Comparison of ENCODE assay signal across 23 cellular contexts in the genomic region with DNA sequence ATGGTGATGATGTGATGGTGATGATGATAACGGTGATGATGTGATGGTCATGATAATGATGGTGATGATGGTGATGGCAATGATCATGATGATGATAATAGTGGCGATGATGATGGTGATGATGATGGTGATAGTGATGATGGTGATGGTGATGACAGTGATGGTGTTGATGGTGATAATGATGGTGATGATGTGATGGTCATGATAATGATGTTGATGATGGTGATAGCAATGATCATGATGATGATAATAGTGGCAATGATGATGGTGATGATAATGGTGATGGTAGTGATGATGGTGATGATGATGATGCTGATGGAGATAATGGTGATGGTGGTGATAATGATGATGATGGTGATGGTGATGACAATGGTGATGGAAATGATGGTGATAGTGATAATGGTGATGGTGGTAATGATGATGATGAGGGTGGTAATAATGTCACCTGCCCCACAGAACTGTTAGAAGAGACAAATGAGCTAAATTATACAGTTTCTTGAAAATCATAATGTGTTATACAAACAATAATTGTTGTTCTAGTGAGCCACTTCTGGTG.
DNase-seq lines count a peak whose midpoint lies in the region; ATAC-seq, FAIRE-seq and TF ChIP-seq lines count a peak whose summit lies in the region.
"Had no signal": no experiment of that assay in that cellular context is flagged by ENCODE, and none has a peak within 500 bp of the region (broad histone marks: within the 10 kb centered on the region; RNA-seq: fewer than 3 reads in every experiment).

No MANE protein-coding gene starts in this region.

- H2BK5ac ChIP-seq in H1 (ENCODE audit: low read depth, low read length) = no peak overlapping the region

- ATAC-seq in HepG2 (no peak), right lobe of liver (no peak), GM21528 (IDR thresholded peaks at IDR 0.05; ENCODE audit: low FRiP score, unreplicated experiment) (no peak), upper lobe of right lung (no peak)

- H3K9ac ChIP-seq in HepG2 (ENCODE audit: insufficient read depth, low read depth, low read length) (no peak overlapping the region), H1 (replicated peaks in 1 of 4; ENCODE audit: extremely low read depth in 1 of 4, low read depth in 3 of 4, low read length in 3 of 4) (no peak overlapping the region)
- H3K9ac ChIP-seq: BLaER1 treated with 17β-estradiol and CSF1 and Interleukin-3, amounts not matched to agents 10 nM and 100 nM; GM23248 had no signal

- no peak overlapping the region for H4K8ac ChIP-seq in H1 (ENCODE audit: extremely low read depth, insufficient read depth, low read length)

- H3K27me3 ChIP-seq in HepG2 (ENCODE audit: control insufficient read depth in 1 of 2, insufficient read depth in 2 of 2, low read length in 2 of 2) (peaks cover 0 to 6% of the 10 kb centered on the region in 2 experiments; a peak in 2 of 5 replicates), right lobe of liver (no peaks in the 10 kb centered on the region), H1 (replicated peaks in 1 of 4; ENCODE audit: control insufficient read depth in 3 of 4, extremely low read depth in 1 of 4, insufficient read depth in 3 of 4, low read length in 3 of 4) (no peaks in the 10 kb centered on the region), upper lobe of right lung (no peaks in the 10 kb centered on the region)
- H3K27me3 ChIP-seq: BE2C; BLaER1 treated with 17β-estradiol and CSF1 and Interleukin-3, amounts not matched to agents 10 nM and 100 nM had no signal

- H2BK120ac ChIP-seq in H1 (replicated peaks; ENCODE audit: low read depth, low read length) = no peak overlapping the region

- peak overlapping the region; percentile 65; the same call in 1 of the 2 replicates for H2BK12ac ChIP-seq in H1 (ENCODE audit: low read depth, low read length)

- H3K18ac ChIP-seq in H1 (ENCODE audit: extremely low read depth, low read length) = no peak overlapping the region

- no peaks in the 10 kb centered on the region for H3K79me1 ChIP-seq in H1 (ENCODE audit: low read depth, low read length)

- intact Hi-C loops in HepG2 (cut with micrococcal nuclease; ENCODE audit: unreplicated experiment) (no loop called here), right lobe of liver (cut with DNase I) (no loop called here), upper lobe of right lung (cut with DNase I) (no loop called here)

- BruUV-seq in HepG2 (replicated peaks; lab: Mats Ljungman, UMichigan) = no TSS peak

- H2BK20ac ChIP-seq in H1 (ENCODE audit: low read length) = no peak overlapping the region

- H3K27ac ChIP-seq in HepG2 (ENCODE audit: extremely low read length, insufficient read depth, low read length) (no peak overlapping the region), right lobe of liver (no peak overlapping the region), H1 (ENCODE audit: low read depth, low read length) (no peak overlapping the region), upper lobe of right lung (no peak overlapping the region)
- H3K27ac ChIP-seq: 22Rv1; BLaER1 treated with 17β-estradiol and CSF1 and Interleukin-3, amounts not matched to agents 10 nM and 100 nM; GM23248 had no signal

- H3K4me3 ChIP-seq in HepG2 (replicated peaks in 1 of 3; ENCODE audit: insufficient read depth in 1 of 3, low read depth in 2 of 3, low read length in 3 of 3) (no peak overlapping the region), right lobe of liver (no peak overlapping the region), H1 (ENCODE audit: extremely low read depth in 1 of 4, insufficient read depth in 2 of 4, low read depth in 3 of 4, low read length in 4 of 4) (no peak overlapping the region), upper lobe of right lung (no peak overlapping the region)
- H3K4me3 ChIP-seq: BLaER1 treated with 17β-estradiol and CSF1 and Interleukin-3, amounts not matched to agents 10 nM and 100 nM; GM23248; HAP-1 had no signal

- peaks cover 9% of the 10 kb centered on the region; the same call in 1 of the 2 replicates for H3K23me2 ChIP-seq in H1 (ENCODE audit: low read depth, low read length)

- no peak overlapping the region for H3K4me2 ChIP-seq in HepG2 (ENCODE audit: low read depth, low read length)
- H3K4me2 ChIP-seq in H1 (ENCODE audit: insufficient read depth in 1 of 2, low read depth in 2 of 2, low read length in 2 of 2) = no peak overlapping the region
- H3K4me2 ChIP-seq: BLaER1 treated with 17β-estradiol and CSF1 and Interleukin-3, amounts not matched to agents 10 nM and 100 nM had no signal

- H3K9me3 ChIP-seq in HepG2 (ENCODE audit: low read length) (no peaks in the 10 kb centered on the region), right lobe of liver (no peaks in the 10 kb centered on the region), H1 (ENCODE audit: insufficient read depth in 2 of 2, low read depth in 1 of 2, low read length in 1 of 2) (no peaks in the 10 kb centered on the region), upper lobe of right lung (no peaks in the 10 kb centered on the region)
- H3K9me3 ChIP-seq: BE2C, HAP-1 had no signal

- FAIRE-seq in HepG2 (lab: Jason Lieb, UNC) (no peak), H1 (lab: Jason Lieb, UNC) (no peak)
- FAIRE-seq: A204.1, GM12892, H54 had no signal

- TF ChIP-seq CTCF in HepG2 (CRISPR knock-in tag; IDR thresholded peaks at IDR 0.05) (no peak), right lobe of liver (IDR thresholded peaks at IDR 0.05) (no peak), H1 (IDR thresholded peaks at IDR 0.05; ENCODE audit: control extremely low read depth in 1 of 3, insufficient read depth in 1 of 3, low read depth in 1 of 3, low read length in 3 of 3) (no peak), upper lobe of right lung (IDR thresholded peaks at IDR 0.05) (no peak)

- H4K20me1 ChIP-seq in HepG2 (ENCODE audit: insufficient read depth, low read length) (no peaks in the 10 kb centered on the region), H1 (replicated peaks in 1 of 2; ENCODE audit: control insufficient read depth in 1 of 2, insufficient read depth in 2 of 2, low read length in 2 of 2) (peaks cover 0 to 7% of the 10 kb centered on the region in 2 experiments)
- H4K20me1 ChIP-seq: BLaER1 treated with 17β-estradiol and CSF1 and Interleukin-3, amounts not matched to agents 10 nM and 100 nM had no signal

- CTCF ChIA-PET in HepG2 (lab: Yijun Ruan, JAX; ENCODE audit: low intra/inter-chr PET ratio, low total read pairs) = no interaction called here
- CTCF ChIA-PET in HEK293T (lab: Yijun Ruan, JAX) = no interaction called here
- CTCF ChIA-PET in H1 (lab: Charles Lee; ENCODE audit: partially characterized antibody) = no interaction called here

- WGBS in HepG2 (ENCODE audit: low lambda C conversion rate) = 49% methylated on average over 2 of the region's 2 CpGs
- 69% methylated on average over 2 of the region's 2 CpGs for WGBS in right lobe of liver (ENCODE audit: insufficient coverage, low coverage, low lambda C conversion rate, missing lambda C conversion rate)
- WGBS in H1 (ENCODE audit: extremely low coverage in 1 of 2, insufficient coverage in 1 of 2, insufficient read length in 1 of 2, insufficient replicate concordance in 2 of 2, low coverage in 1 of 2, low lambda C conversion rate in 2 of 2, missing lambda C conversion rate in 1 of 2), 2 experiments = 90% methylated on average over 2 of the region's 2 CpGs; no CpG with 5 or more reads in 1 of the 2 experiments

- TF ChIP-seq EP300 in HepG2 (IDR thresholded peaks at IDR 0.05; ENCODE audit: low read depth in 2 of 2, low read length in 2 of 2) = no peak
- TF ChIP-seq EP300 in HepG2 (CRISPR knock-in tag; IDR thresholded peaks at IDR 0.05; ENCODE audit: borderline replicate concordance) = no peak
- no peak for TF ChIP-seq EP300 in H1 (IDR thresholded peaks at IDR 0.05; ENCODE audit: borderline replicate concordance in 1 of 2, low read depth in 2 of 2, low read length in 2 of 2)

- H2BK15ac ChIP-seq in H1 (ENCODE audit: low read length) = no peak overlapping the region

- H3K14ac ChIP-seq in H1 (ENCODE audit: insufficient read length) = no peak overlapping the region

- H3K36me3 ChIP-seq in HepG2 (replicated peaks in 1 of 2; ENCODE audit: control insufficient read depth in 1 of 2, insufficient read depth in 2 of 2, low read length in 2 of 2) (no peaks in the 10 kb centered on the region), right lobe of liver (no peaks in the 10 kb centered on the region), H1 (ENCODE audit: control insufficient read depth in 2 of 4, insufficient read depth in 4 of 4, low read length in 3 of 4) (peaks cover 0 to 2% (median 0%) of the 10 kb centered on the region in 4 experiments; a peak in 1 of 8 replicates), upper lobe of right lung (no peaks in the 10 kb centered on the region)
- H3K36me3 ChIP-seq: BE2C; BLaER1 treated with 17β-estradiol and CSF1 and Interleukin-3, amounts not matched to agents 10 nM and 100 nM; HAP-1 had no signal

- H2AFZ ChIP-seq in HepG2 (ENCODE audit: low read length) = no peak overlapping the region
- H2AFZ ChIP-seq in H1 (ENCODE audit: low read length) = no peak overlapping the region
- H2AFZ ChIP-seq: GM23248 had no signal

- H3K4ac ChIP-seq in H1 (replicated peaks; ENCODE audit: insufficient read length, low read depth, low read length) = no peak overlapping the region

- H3K4me1 ChIP-seq in HepG2 (ENCODE audit: insufficient read depth, low read length) (peaks cover 18% of the 10 kb centered on the region), right lobe of liver (no peaks in the 10 kb centered on the region), H1 (replicated peaks in 1 of 4; ENCODE audit: control insufficient read depth in 3 of 4, insufficient read depth in 4 of 4, low read length in 3 of 4) (peaks cover 0 to 4% (median under 1%) of the 10 kb centered on the region in 4 experiments; a peak in 3 of 7 replicates), upper lobe of right lung (no peaks in the 10 kb centered on the region)
- H3K4me1 ChIP-seq: BE2C, HAP-1 had no signal

- no peaks in the 10 kb centered on the region for H3K79me2 ChIP-seq in HepG2 (ENCODE audit: insufficient read depth, low read length)
- no peaks in the 10 kb centered on the region for H3K79me2 ChIP-seq in H1 (ENCODE audit: control insufficient read depth in 1 of 2, insufficient read depth in 2 of 2, low read length in 2 of 2)

- no peak overlapping the region for H4K91ac ChIP-seq in H1 (replicated peaks; ENCODE audit: insufficient read length, low read length)

- TF ChIP-seq POLR2A in HepG2 (IDR thresholded peaks at IDR 0.05; ENCODE audit: insufficient read depth in 1 of 2, low read depth in 2 of 2, low read length in 2 of 2) (no peak), right lobe of liver (IDR thresholded peaks at IDR 0.05) (no peak), H1 (IDR thresholded peaks at IDR 0.05; ENCODE audit: control extremely low read depth in 1 of 2, low read depth in 2 of 2, low read length in 2 of 2) (no peak)

- peak overlapping the region; percentile 97; the same call in 1 of the 2 replicates for H2AK5ac ChIP-seq in H1 (ENCODE audit: low read depth, low read length)

- TF ChIP-seq RAD21 in HepG2 (CRISPR knock-in tag; IDR thresholded peaks at IDR 0.05) = no peak
- no peak for TF ChIP-seq RAD21 in H1 (IDR thresholded peaks at IDR 0.05 in 1 of 2, conservative IDR thresholded peaks at IDR 0.05 in 1 of 2; ENCODE audit: low read depth in 2 of 2, low read length in 2 of 2)

- no peak overlapping the region for H3K23ac ChIP-seq in H1 (ENCODE audit: insufficient read length)

- peak overlapping the region; percentile 84 for H3K56ac ChIP-seq in H1 (replicated peaks; ENCODE audit: insufficient read length, low read depth, low read length)

- no peak overlapping the region for H4K5ac ChIP-seq in H1 (ENCODE audit: insufficient read length, low read depth, low read length)

- POLR2A ChIA-PET in HepG2 (lab: Yijun Ruan, JAX) = no interaction called here
- POLR2A ChIA-PET in HEK293T (lab: Yijun Ruan, JAX) = no interaction called here
- POLR2A ChIA-PET in H1 (lab: Charles Lee; ENCODE audit: partially characterized antibody) = no interaction called here

- DNase-seq in HepG2 (ENCODE audit: low spot score) = no peak
- no peak for DNase-seq in right lobe of liver
- no peak for DNase-seq in HEK293T (ENCODE audit: extremely low spot score)
- no peak for DNase-seq in H1 (ENCODE audit: low read depth in 1 of 2, low spot score in 2 of 2)
- no peak for DNase-seq in RKO (ENCODE audit: low spot score)
- DNase-seq in upper lobe of right lung = no peak
- DNase-seq: ACHN; AML-193; BE2C; CD4-positive, alpha-beta T cell; CD8-positive, alpha-beta memory T cell; DMS 273 treated with DMSO at 0.1 percent for 48 hours; DMS79; EL; GF-D8; GM23248 had no signal

- in situ Hi-C loops in HepG2 (cut with HindIII; ENCODE audit: extremely low pct_ligation_motif_present, low pct_unique_long_range_greater_than_20kb) = no loop called here
